ENCODE assay signal across 31 cellular contexts in the genomic region with DNA sequence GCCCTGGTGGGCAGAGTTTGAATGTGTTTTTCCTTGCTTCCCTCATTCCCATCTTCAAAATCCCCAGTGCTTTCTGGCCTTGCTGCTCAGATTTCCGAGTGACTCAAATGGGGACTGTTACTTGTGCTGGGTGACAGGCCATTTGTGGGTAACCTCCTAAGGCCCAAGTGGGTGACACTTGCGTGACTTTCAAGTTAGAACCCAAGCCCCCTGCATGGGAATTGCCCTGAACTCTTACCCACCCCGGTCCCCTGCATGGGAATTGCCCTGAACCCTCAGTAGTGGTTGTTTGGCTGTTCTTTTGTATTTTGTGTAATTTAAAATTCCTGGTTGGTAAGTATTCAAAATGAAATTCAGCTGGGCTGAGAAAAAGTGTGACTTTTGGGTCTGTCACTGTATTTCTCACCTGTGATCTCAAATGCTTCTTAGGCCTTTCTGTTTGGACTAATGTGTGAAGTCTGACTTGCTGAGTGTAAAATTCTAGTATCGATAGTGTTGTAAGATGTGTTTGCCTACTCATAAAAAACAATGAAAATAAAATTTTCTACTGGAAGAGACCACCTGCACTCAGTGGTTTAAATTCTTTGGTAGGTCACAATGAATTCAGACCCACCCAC. TPM values are rescaled to one million over a fixed set of nuclear protein-coding genes. Genes with fewer than 3 reads are reported as not detected.
A peak's percentile ranks its signal among the peaks of the same experiment; 100 is the strongest.
DNase-seq lines count a peak whose midpoint lies in the region; ATAC-seq and TF ChIP-seq lines count a peak whose summit lies in the region.
"Had no signal": no experiment of that assay in that cellular context is flagged by ENCODE, and none has a peak within 500 bp of the region (broad histone marks: within the 10 kb centered on the region; RNA-seq: fewer than 3 reads in every experiment).

No MANE protein-coding gene starts in this region.

- no peak overlapping the region for H3K27ac ChIP-seq in caudate nucleus (ENCODE audit: low read depth, low read length)
- H3K27ac ChIP-seq: ascending aorta, cardiac muscle cell, pancreas, SJCRH30, suprapubic skin, upper lobe of left lung had no signal

- CTCF ChIA-PET in activated CD8-positive, alpha-beta memory T cell treated with anti-CD3 and anti-CD28 coated beads, Interleukin-2, amount 10 ng/mL, durations not matched to agents 7 days and 5 days (lab: Charles Lee): interaction anchor here (0.9 to 5.0 kb wide), 12 partner anchors 9 to 236 kb away, joined by 3 to 27 read pairs (median 4); no protein-coding TSS in a partner anchor

- ATAC-seq in activated CD8-positive, alpha-beta memory T cell treated with anti-CD3 and anti-CD28 coated beads, Interleukin-2, amount 10 ng/mL, durations not matched to agents 7 days and 5 days: no peak
- ATAC-seq in GM18520 (IDR thresholded peaks at IDR 0.05; ENCODE audit: unreplicated experiment) (peak; percentile 41), natural killer cell (peak in 1 of 3 donors; percentile 29), GM19455 (IDR thresholded peaks at IDR 0.05; ENCODE audit: unreplicated experiment) (no peak)
- ATAC-seq: left lobe of liver; pancreas; stimulated activated naive B cell treated with anti-CD40 and anti-IgM and Interleukin-4, amounts not matched to agents 10 μg/mL and 1 μg/mL and 100 μg/mL, for 72 hours had no signal

- H3K27me3 Mint-ChIP-seq in activated CD8-positive, alpha-beta memory T cell treated with anti-CD3 and anti-CD28 coated beads, Interleukin-2, amount 10 ng/mL, durations not matched to agents 7 days and 5 days: no peaks in the 10 kb centered on the region
- no peaks in the 10 kb centered on the region for H3K27me3 Mint-ChIP-seq in activated T-helper 2 cell treated with anti-CD3 and anti-CD28 coated beads, Interferon-gamma antibody, Interleukin-2, Interleukin-4, amounts not matched to agents 10 μg/mL and 5 μg/mL and 100 μg/mL, durations not matched to agents 14 hours and 24 hours and 36 hours (ENCODE audit: low read depth)
- H3K27me3 Mint-ChIP-seq in natural killer cell (ENCODE audit: low read depth in 2 of 2): no peaks in the 10 kb centered on the region
- H3K27me3 Mint-ChIP-seq: activated CD4-positive, alpha-beta T cell treated with anti-CD3 and anti-CD28 coated beads, Interleukin-2, amount 10 ng/mL, durations not matched to agents 24 days and 14 days; activated naive CD8-positive, alpha-beta T cell treated with anti-CD3 and anti-CD28 coated beads, Interleukin-2, amount 10 ng/mL, durations not matched to agents 7 days and 5 days; IgD-negative memory B cell; stimulated activated naive B cell treated with anti-CD40 and anti-IgM and Interleukin-4, amounts not matched to agents 10 μg/mL and 1 μg/mL and 100 μg/mL, for 72 hours had no signal

- H3K27ac Mint-ChIP-seq in activated CD8-positive, alpha-beta memory T cell treated with anti-CD3 and anti-CD28 coated beads, Interleukin-2, amount 10 ng/mL, durations not matched to agents 7 days and 5 days: peak overlapping the region; percentile 39
- H3K27ac Mint-ChIP-seq in activated T-helper 2 cell treated with anti-CD3 and anti-CD28 coated beads, Interferon-gamma antibody, Interleukin-2, Interleukin-4, amounts not matched to agents 10 μg/mL and 5 μg/mL and 100 μg/mL, durations not matched to agents 14 hours and 24 hours and 36 hours: peak overlapping the region; percentile 79
- H3K27ac Mint-ChIP-seq in natural killer cell: peak overlapping the region; percentile 52 to 61
- H3K27ac Mint-ChIP-seq: activated CD4-positive, alpha-beta T cell treated with anti-CD3 and anti-CD28 coated beads, Interleukin-2, amount 10 ng/mL, durations not matched to agents 24 days and 14 days; activated naive CD8-positive, alpha-beta T cell treated with anti-CD3 and anti-CD28 coated beads, Interleukin-2, amount 10 ng/mL, durations not matched to agents 7 days and 5 days; stimulated activated naive B cell treated with anti-CD40 and anti-IgM and Interleukin-4, amounts not matched to agents 10 μg/mL and 1 μg/mL and 100 μg/mL, for 72 hours had no signal

- no peaks in the 10 kb centered on the region for H3K9me3 Mint-ChIP-seq in activated CD8-positive, alpha-beta memory T cell treated with anti-CD3 and anti-CD28 coated beads, Interleukin-2, amount 10 ng/mL, durations not matched to agents 7 days and 5 days (ENCODE audit: low read depth)
- H3K9me3 Mint-ChIP-seq in activated T-helper 2 cell treated with anti-CD3 and anti-CD28 coated beads, Interferon-gamma antibody, Interleukin-2, Interleukin-4, amounts not matched to agents 10 μg/mL and 5 μg/mL and 100 μg/mL, durations not matched to agents 14 hours and 24 hours and 36 hours: no peaks in the 10 kb centered on the region
- no peaks in the 10 kb centered on the region for H3K9me3 Mint-ChIP-seq in natural killer cell
- H3K9me3 Mint-ChIP-seq: activated CD4-positive, alpha-beta T cell treated with anti-CD3 and anti-CD28 coated beads, Interleukin-2, amount 10 ng/mL, durations not matched to agents 24 days and 14 days; activated naive CD8-positive, alpha-beta T cell treated with anti-CD3 and anti-CD28 coated beads, Interleukin-2, amount 10 ng/mL, durations not matched to agents 7 days and 5 days; IgD-negative memory B cell; neural crest cell; stimulated activated naive B cell treated with anti-CD40 and anti-IgM and Interleukin-4, amounts not matched to agents 10 μg/mL and 1 μg/mL and 100 μg/mL, for 72 hours had no signal

- intact Hi-C loops in activated T-helper 2 cell treated with anti-CD3 and anti-CD28 coated beads, Interferon-gamma antibody, Interleukin-2, Interleukin-4, amounts not matched to agents 10 μg/mL and 5 μg/mL and 100 μg/mL, durations not matched to agents 14 hours and 24 hours and 36 hours (cut with micrococcal nuclease): loop anchor here (1.0 to 2.0 kb wide), 2 partner anchors 21 to 28 kb away; a partner anchor contains a TSS
- intact Hi-C loops in natural killer cell (cut with micrococcal nuclease): no loop called here

- no peak overlapping the region for H3K4me3 Mint-ChIP-seq in activated CD8-positive, alpha-beta memory T cell treated with anti-CD3 and anti-CD28 coated beads, Interleukin-2, amount 10 ng/mL, durations not matched to agents 7 days and 5 days
- H3K4me3 Mint-ChIP-seq in activated T-helper 2 cell treated with anti-CD3 and anti-CD28 coated beads, Interferon-gamma antibody, Interleukin-2, Interleukin-4, amounts not matched to agents 10 μg/mL and 5 μg/mL and 100 μg/mL, durations not matched to agents 14 hours and 24 hours and 36 hours (ENCODE audit: low read depth): peak overlapping the region; percentile 4
- H3K4me3 Mint-ChIP-seq in natural killer cell: no peak overlapping the region
- H3K4me3 Mint-ChIP-seq: activated CD4-positive, alpha-beta T cell treated with anti-CD3 and anti-CD28 coated beads, Interleukin-2, amount 10 ng/mL, durations not matched to agents 24 days and 14 days; activated naive CD8-positive, alpha-beta T cell treated with anti-CD3 and anti-CD28 coated beads, Interleukin-2, amount 10 ng/mL, durations not matched to agents 7 days and 5 days; IgD-negative memory B cell; neural crest cell; stimulated activated naive B cell treated with anti-CD40 and anti-IgM and Interleukin-4, amounts not matched to agents 10 μg/mL and 1 μg/mL and 100 μg/mL, for 72 hours had no signal

- H3K36me3 Mint-ChIP-seq in activated CD8-positive, alpha-beta memory T cell treated with anti-CD3 and anti-CD28 coated beads, Interleukin-2, amount 10 ng/mL, durations not matched to agents 7 days and 5 days: peaks cover 32% of the 10 kb centered on the region
- H3K36me3 Mint-ChIP-seq in activated T-helper 2 cell treated with anti-CD3 and anti-CD28 coated beads, Interferon-gamma antibody, Interleukin-2, Interleukin-4, amounts not matched to agents 10 μg/mL and 5 μg/mL and 100 μg/mL, durations not matched to agents 14 hours and 24 hours and 36 hours (ENCODE audit: low read depth): peaks cover 81% of the 10 kb centered on the region
- H3K36me3 Mint-ChIP-seq in natural killer cell: peaks cover 11% of the 10 kb centered on the region

- no peak for TF ChIP-seq CTCF in natural killer cell (IDR thresholded peaks at IDR 0.05)

- DNase-seq in activated CD8-positive, alpha-beta memory T cell treated with anti-CD3 and anti-CD28 coated beads, Interleukin-2, amount 10 ng/mL, durations not matched to agents 7 days and 5 days: no peak
- DNase-seq in activated CD8-positive, alpha-beta memory T cell treated with anti-CD3 and anti-CD28 coated beads for 24 hours: no peak
- DNase-seq in activated T-helper 2 cell treated with anti-CD3 and anti-CD28 coated beads, Interferon-gamma antibody, Interleukin-2, Interleukin-4, amounts not matched to agents 10 μg/mL and 5 μg/mL and 100 μg/mL, durations not matched to agents 14 hours and 24 hours and 36 hours (ENCODE audit: low spot score): no peak
- DNase-seq in natural killer cell: no peak
- DNase-seq in caudate nucleus (lab: John Stamatoyannopoulos, UW): no peak
- no peak for DNase-seq in T1000 (lab: John Stamatoyannopoulos, UW)
- DNase-seq: activated CD4-positive, alpha-beta T cell treated with anti-CD3 and anti-CD28 coated beads, Interleukin-2, amount 10 ng/mL, durations not matched to agents 24 days and 14 days; activated naive CD8-positive, alpha-beta T cell treated with anti-CD3 and anti-CD28 coated beads, Interleukin-2, amount 10 ng/mL, durations not matched to agents 7 days and 5 days; Calu3; DMS79 treated with DMSO at 0.1 percent for 48 hours; GF-D8; NCI-H1694; pancreas; SJCRH30; stimulated activated naive B cell treated with anti-CD40 and anti-IgM and Interleukin-4, amounts not matched to agents 10 μg/mL and 1 μg/mL and 100 μg/mL, for 72 hours; SW 1271; T-helper 9 cell had no signal

- peaks cover 53% of the 10 kb centered on the region for H3K4me1 Mint-ChIP-seq in activated CD8-positive, alpha-beta memory T cell treated with anti-CD3 and anti-CD28 coated beads, Interleukin-2, amount 10 ng/mL, durations not matched to agents 7 days and 5 days
- peaks cover 61% of the 10 kb centered on the region for H3K4me1 Mint-ChIP-seq in activated T-helper 2 cell treated with anti-CD3 and anti-CD28 coated beads, Interferon-gamma antibody, Interleukin-2, Interleukin-4, amounts not matched to agents 10 μg/mL and 5 μg/mL and 100 μg/mL, durations not matched to agents 14 hours and 24 hours and 36 hours (ENCODE audit: low read depth)
- H3K4me1 Mint-ChIP-seq in natural killer cell: peaks cover 30 to 48% of the 10 kb centered on the region in 2 donors
- H3K4me1 Mint-ChIP-seq: neural crest cell had no signal

RNA-seq across cellular contexts. Expression of a gene that starts 12.4 kb away (rescaled TPM):
- 10 to 100 TPM; 74.8 to 91.9 TPM for total RNA-seq in activated CD8-positive, alpha-beta memory T cell treated with anti-CD3 and anti-CD28 coated beads, Interleukin-2, amount 10 ng/mL, durations not matched to agents 7 days and 5 days
- total RNA-seq in activated T-helper 2 cell treated with anti-CD3 and anti-CD28 coated beads, Interferon-gamma antibody, Interleukin-2, Interleukin-4, amounts not matched to agents 10 μg/mL and 5 μg/mL and 100 μg/mL, durations not matched to agents 14 hours and 24 hours and 36 hours: 88.9 and 89.5 TPM in 2 replicates
- 100 to 1,000 TPM; 217 to 392 (median 264) TPM for total RNA-seq in natural killer cell

RNA-seq across cellular contexts. Expression of a gene that starts 27.7 kb away (rescaled TPM):
- 10 to 100 TPM; 31.4 to 37.5 TPM for total RNA-seq in activated CD8-positive, alpha-beta memory T cell treated with anti-CD3 and anti-CD28 coated beads, Interleukin-2, amount 10 ng/mL, durations not matched to agents 7 days and 5 days
- total RNA-seq in activated T-helper 2 cell treated with anti-CD3 and anti-CD28 coated beads, Interferon-gamma antibody, Interleukin-2, Interleukin-4, amounts not matched to agents 10 μg/mL and 5 μg/mL and 100 μg/mL, durations not matched to agents 14 hours and 24 hours and 36 hours: 46.8 and 48.1 TPM in 2 replicates
- 10 to 100 TPM; 50.3 to 66.8 (median 52.5) TPM for total RNA-seq in natural killer cell

RNA-seq across cellular contexts. Expression of a gene that starts 49.2 kb away (rescaled TPM):
- not detected for total RNA-seq in activated CD8-positive, alpha-beta memory T cell treated with anti-CD3 and anti-CD28 coated beads, Interleukin-2, amount 10 ng/mL, durations not matched to agents 7 days and 5 days
- total RNA-seq in activated T-helper 2 cell treated with anti-CD3 and anti-CD28 coated beads, Interferon-gamma antibody, Interleukin-2, Interleukin-4, amounts not matched to agents 10 μg/mL and 5 μg/mL and 100 μg/mL, durations not matched to agents 14 hours and 24 hours and 36 hours: not detected in 2 replicates
- not detected for total RNA-seq in natural killer cell
- total RNA-seq: A172; activated CD4-positive, alpha-beta T cell treated with anti-CD3 and anti-CD28 coated beads, Interleukin-2, amount 10 ng/mL, durations not matched to agents 24 days and 14 days; activated naive CD8-positive, alpha-beta T cell treated with anti-CD3 and anti-CD28 coated beads, Interleukin-2, amount 10 ng/mL, durations not matched to agents 7 days and 5 days; ascending aorta; Calu3; cardiac muscle cell; H4; left lobe of liver; NCI-H460; neural crest cell; pancreas; renal cortical epithelial cell; SJCRH30; skeletal muscle tissue; suprapubic skin; upper lobe of left lung had no signal
